8 cellular contexts compared by ENCODE assay signal in the genomic region with DNA sequence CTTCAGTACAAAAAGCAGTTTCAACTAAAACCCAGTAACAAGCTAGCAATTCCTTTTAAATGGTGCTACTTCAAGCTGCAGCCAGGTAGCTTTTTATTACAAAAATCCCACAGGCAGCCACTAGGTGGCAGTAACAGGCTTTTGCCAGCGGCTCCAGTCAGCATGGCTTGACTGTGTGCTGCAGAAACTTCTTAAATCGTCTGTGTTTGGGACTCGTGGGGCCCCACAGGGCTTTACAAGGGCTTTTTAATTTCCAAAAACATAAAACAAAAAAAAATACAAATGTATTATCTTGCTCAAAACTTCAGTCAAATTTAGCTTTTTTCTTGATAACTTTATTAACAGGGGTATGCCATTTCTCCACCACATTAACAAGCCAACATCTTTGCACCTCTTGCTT. TPM values are rescaled to one million over a fixed set of nuclear protein-coding genes. Genes with fewer than 3 reads are reported as not detected.
DNase-seq lines count a peak whose midpoint lies in the region; ATAC-seq, FAIRE-seq and TF ChIP-seq lines count a peak whose summit lies in the region.

No MANE protein-coding gene starts in this region.

- ATAC-seq in HG02678 (IDR thresholded peaks at IDR 0.05; ENCODE audit: unreplicated experiment), result peak; percentile 64

- peak; percentile 85 to 86 for TF ChIP-seq RAD21 in liver (IDR thresholded peaks at IDR 0.05)

- no peaks in the 10 kb centered on the region for H3K4me1 ChIP-seq in liver (ENCODE audit: control insufficient read depth in 4 of 4, insufficient read depth in 4 of 4, low read length in 3 of 4)

- no peaks in the 10 kb centered on the region for H3K27me3 ChIP-seq in liver (ENCODE audit: control insufficient read depth in 4 of 4, insufficient read depth in 4 of 4, low read length in 3 of 4)

- H3K9ac ChIP-seq in liver (ENCODE audit: low read depth in 1 of 2, low read length in 2 of 2), result no peak overlapping the region

- FAIRE-seq in G401.6 (lab: Jason Lieb, UNC), result peak; percentile 72

- H3K4me3 ChIP-seq in liver (ENCODE audit: low read depth in 1 of 3, low read length in 3 of 3), result no peak overlapping the region

- WGBS in liver, result 2% methylated on average over 3 of the region's 3 CpGs

- peak; percentile 83 for DNase-seq in NCI-H2171 treated with DMSO at 0.1 percent for 48 hours (lab: John Stamatoyannopoulos, UW)
- peak; percentile 51 for DNase-seq in activated CD4-positive, alpha-beta T cell treated with anti-CD3 and anti-CD28 coated beads for 1 hour
- peak; percentile 68 for DNase-seq in cerebellar cortex (ENCODE audit: low spot score)
- DNase-seq in stimulated activated CD4-positive, alpha-beta T cell treated with anti-CD3 and anti-CD28 coated beads, TNF-alpha, amount 100 ng/mL, for 24 hours (ENCODE audit: low read depth in 3 of 3), result peak; percentile 48 to 65 (median 56)
- DNase-seq in COR-L47 (lab: John Stamatoyannopoulos, UW), result no peak

- TF ChIP-seq CTCF in liver (IDR thresholded peaks at IDR 0.05; ENCODE audit: low read depth, low read length, missing input control), result peak; percentile 91

- no peaks in the 10 kb centered on the region for H3K9me3 ChIP-seq in liver (ENCODE audit: control insufficient read depth in 4 of 4, low read length in 3 of 4)

- H3K27ac ChIP-seq in liver (ENCODE audit: low read depth in 1 of 2, low read length in 2 of 2), result no peak overlapping the region

- no peaks in the 10 kb centered on the region for H3K36me3 ChIP-seq in liver (ENCODE audit: control insufficient read depth in 4 of 4, insufficient read depth in 3 of 4, low read depth in 1 of 4, low read length in 3 of 4)

TF ChIP-seq in liver, 16 proteins besides CTCF, POLR2A, EP300 and RAD21:
- TF ChIP-seq TAF1 (conservative IDR thresholded peaks at IDR 0.05) (no peak), HNF4G (IDR thresholded peaks at IDR 0.05) (no peak), HNF4A (conservative IDR thresholded peaks at IDR 0.05) (no peak), EGR1 (IDR thresholded peaks at IDR 0.05; ENCODE audit: low read depth in 2 of 2) (no peak), GABPA (IDR thresholded peaks at IDR 0.05 in 1 of 2, conservative IDR thresholded peaks at IDR 0.05 in 1 of 2) (no peak), FOXA2 (IDR thresholded peaks at IDR 0.05) (no peak), JUND (IDR thresholded peaks at IDR 0.05) (no peak), SP1 (IDR thresholded peaks at IDR 0.05) (no peak), NR2F2 (IDR thresholded peaks at IDR 0.05) (no peak), FOXA1 (IDR thresholded peaks at IDR 0.05) (no peak), RXRA (IDR thresholded peaks at IDR 0.05) (no peak)
- TF ChIP-seq, protein P1, sequence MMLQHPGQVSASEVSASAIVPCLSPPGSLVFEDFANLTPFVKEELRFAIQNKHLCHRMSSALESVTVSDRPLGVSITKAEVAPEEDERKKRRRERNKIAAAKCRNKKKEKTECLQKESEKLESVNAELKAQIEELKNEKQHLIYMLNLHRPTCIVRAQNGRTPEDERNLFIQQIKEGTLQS (IDR thresholded peaks at IDR 0.05), result no peak
- TF ChIP-seq, protein P2, sequence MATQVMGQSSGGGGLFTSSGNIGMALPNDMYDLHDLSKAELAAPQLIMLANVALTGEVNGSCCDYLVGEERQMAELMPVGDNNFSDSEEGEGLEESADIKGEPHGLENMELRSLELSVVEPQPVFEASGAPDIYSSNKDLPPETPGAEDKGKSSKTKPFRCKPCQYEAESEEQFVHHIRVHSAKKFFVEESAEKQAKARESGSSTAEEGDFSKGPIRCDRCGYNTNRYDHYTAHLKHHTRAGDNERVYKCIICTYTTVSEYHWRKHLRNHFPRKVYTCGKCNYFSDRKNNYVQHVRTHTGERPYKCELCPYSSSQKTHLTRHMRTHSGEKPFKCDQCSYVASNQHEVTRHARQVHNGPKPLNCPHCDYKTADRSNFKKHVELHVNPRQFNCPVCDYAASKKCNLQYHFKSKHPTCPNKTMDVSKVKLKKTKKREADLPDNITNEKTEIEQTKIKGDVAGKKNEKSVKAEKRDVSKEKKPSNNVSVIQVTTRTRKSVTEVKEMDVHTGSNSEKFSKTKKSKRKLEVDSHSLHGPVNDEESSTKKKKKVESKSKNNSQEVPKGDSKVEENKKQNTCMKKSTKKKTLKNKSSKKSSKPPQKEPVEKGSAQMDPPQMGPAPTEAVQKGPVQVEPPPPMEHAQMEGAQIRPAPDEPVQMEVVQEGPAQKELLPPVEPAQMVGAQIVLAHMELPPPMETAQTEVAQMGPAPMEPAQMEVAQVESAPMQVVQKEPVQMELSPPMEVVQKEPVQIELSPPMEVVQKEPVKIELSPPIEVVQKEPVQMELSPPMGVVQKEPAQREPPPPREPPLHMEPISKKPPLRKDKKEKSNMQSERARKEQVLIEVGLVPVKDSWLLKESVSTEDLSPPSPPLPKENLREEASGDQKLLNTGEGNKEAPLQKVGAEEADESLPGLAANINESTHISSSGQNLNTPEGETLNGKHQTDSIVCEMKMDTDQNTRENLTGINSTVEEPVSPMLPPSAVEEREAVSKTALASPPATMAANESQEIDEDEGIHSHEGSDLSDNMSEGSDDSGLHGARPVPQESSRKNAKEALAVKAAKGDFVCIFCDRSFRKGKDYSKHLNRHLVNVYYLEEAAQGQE (IDR thresholded peaks at IDR 0.05), result no peak
- TF ChIP-seq, protein P3, sequence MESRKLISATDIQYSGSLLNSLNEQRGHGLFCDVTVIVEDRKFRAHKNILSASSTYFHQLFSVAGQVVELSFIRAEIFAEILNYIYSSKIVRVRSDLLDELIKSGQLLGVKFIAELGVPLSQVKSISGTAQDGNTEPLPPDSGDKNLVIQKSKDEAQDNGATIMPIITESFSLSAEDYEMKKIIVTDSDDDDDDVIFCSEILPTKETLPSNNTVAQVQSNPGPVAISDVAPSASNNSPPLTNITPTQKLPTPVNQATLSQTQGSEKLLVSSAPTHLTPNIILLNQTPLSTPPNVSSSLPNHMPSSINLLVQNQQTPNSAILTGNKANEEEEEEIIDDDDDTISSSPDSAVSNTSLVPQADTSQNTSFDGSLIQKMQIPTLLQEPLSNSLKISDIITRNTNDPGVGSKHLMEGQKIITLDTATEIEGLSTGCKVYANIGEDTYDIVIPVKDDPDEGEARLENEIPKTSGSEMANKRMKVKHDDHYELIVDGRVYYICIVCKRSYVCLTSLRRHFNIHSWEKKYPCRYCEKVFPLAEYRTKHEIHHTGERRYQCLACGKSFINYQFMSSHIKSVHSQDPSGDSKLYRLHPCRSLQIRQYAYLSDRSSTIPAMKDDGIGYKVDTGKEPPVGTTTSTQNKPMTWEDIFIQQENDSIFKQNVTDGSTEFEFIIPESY (IDR thresholded peaks at IDR 0.05), result no peak
- TF ChIP-seq, protein P4, sequence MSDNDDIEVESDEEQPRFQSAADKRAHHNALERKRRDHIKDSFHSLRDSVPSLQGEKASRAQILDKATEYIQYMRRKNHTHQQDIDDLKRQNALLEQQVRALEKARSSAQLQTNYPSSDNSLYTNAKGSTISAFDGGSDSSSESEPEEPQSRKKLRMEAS (IDR thresholded peaks at IDR 0.05), result no peak

RNA-seq across cellular contexts. Expression of a gene that starts 3.6 kb away (rescaled TPM):
- 1 to 10 TPM in 1 of 2 donors, under 1 TPM in 1; 0.05 to 2.9 TPM for total RNA-seq in liver
- 1 to 10 TPM in 1 of 2 donors, under 1 TPM in 1; 0.54 to 2.9 TPM for polyA plus RNA-seq in liver

RNA-seq across cellular contexts. Expression of a gene that starts 31.0 kb away (rescaled TPM):
- under 1 TPM; 0.51 to 0.67 TPM for total RNA-seq in liver
- under 1 TPM; 0.08 to 0.40 TPM for polyA plus RNA-seq in liver
